ENCODE assay signal across 16 cellular contexts in genomic region chr3:18739098-18739431, GRCh38.
DNase-seq lines count a peak whose midpoint lies in the region; ATAC-seq and TF ChIP-seq lines count a peak whose summit lies in the region.
"Had no signal": no experiment of that assay in that cellular context is flagged by ENCODE, and none has a peak within 500 bp of the region (broad histone marks: within the 10 kb centered on the region; RNA-seq: fewer than 3 reads in every experiment).

No MANE protein-coding gene starts in this region.

- H3K27me3 Mint-ChIP-seq in activated T-cell treated with anti-CD3 and anti-CD28 coated beads, Interleukin-2, amount 50 U/mL, for 72 hours (ENCODE audit: low read depth) = no peaks in the 10 kb centered on the region
- H3K27me3 Mint-ChIP-seq in activated B cell treated with CpG ODN at 0.5 μM for 24 hours = no peaks in the 10 kb centered on the region
- H3K27me3 Mint-ChIP-seq in type B pancreatic cell = no peaks in the 10 kb centered on the region
- H3K27me3 Mint-ChIP-seq: progenitor cell of endocrine pancreas had no signal

- H3K36me3 Mint-ChIP-seq in activated T-cell treated with anti-CD3 and anti-CD28 coated beads, Interleukin-2, amount 50 U/mL, for 72 hours (ENCODE audit: insufficient read depth in 2 of 2) = peaks cover 10 to 11% of the 10 kb centered on the region in 2 donors
- H3K36me3 Mint-ChIP-seq in activated B cell treated with CpG ODN at 0.5 μM for 24 hours (ENCODE audit: low read depth) (no peaks in the 10 kb centered on the region), type B pancreatic cell (no peaks in the 10 kb centered on the region)

- H3K4me3 Mint-ChIP-seq in activated T-cell treated with anti-CD3 and anti-CD28 coated beads, Interleukin-2, amount 50 U/mL, for 72 hours = peak overlapping the region; percentile 83 to 86
- no peak overlapping the region for H3K4me3 Mint-ChIP-seq in activated B cell treated with CpG ODN at 0.5 μM for 24 hours
- no peak overlapping the region for H3K4me3 Mint-ChIP-seq in type B pancreatic cell

- POLR2A ChIA-PET in activated B cell treated with CpG ODN at 0.5 μM for 24 hours (lab: Charles Lee) = interaction anchor here (0.7 kb wide), 1 partner anchor 314 kb away, joined by 3 read pairs; no protein-coding TSS in a partner anchor

- H3K27ac Mint-ChIP-seq in activated T-cell treated with anti-CD3 and anti-CD28 coated beads, Interleukin-2, amount 50 U/mL, for 72 hours = peak overlapping the region; percentile 100
- peak overlapping the region; percentile 19 for H3K27ac Mint-ChIP-seq in activated B cell treated with CpG ODN at 0.5 μM for 24 hours
- no peak overlapping the region for H3K27ac Mint-ChIP-seq in type B pancreatic cell
- H3K27ac Mint-ChIP-seq: progenitor cell of endocrine pancreas had no signal

- TF ChIP-seq CTCF in activated B cell treated with CpG ODN at 0.5 μM for 24 hours (IDR thresholded peaks at IDR 0.05) (no peak), type B pancreatic cell (conservative IDR thresholded peaks at IDR 0.05) (no peak)

- peaks cover 93% of the 10 kb centered on the region for H3K4me1 Mint-ChIP-seq in activated T-cell treated with anti-CD3 and anti-CD28 coated beads, Interleukin-2, amount 50 U/mL, for 72 hours (ENCODE audit: low read depth)
- H3K4me1 Mint-ChIP-seq in activated B cell treated with CpG ODN at 0.5 μM for 24 hours (peaks cover 52% of the 10 kb centered on the region), type B pancreatic cell (ENCODE audit: unreplicated experiment) (no peaks in the 10 kb centered on the region)

- peak; percentile 61 for ATAC-seq in activated T-cell treated with anti-CD3 and anti-CD28 coated beads, Interleukin-2, amount 50 U/mL, for 72 hours (replicated peaks in 1 of 2)
- peak; percentile 34 for ATAC-seq in HG03060 (IDR thresholded peaks at IDR 0.05; ENCODE audit: low read depth, unreplicated experiment)
- no peak for ATAC-seq in activated B cell treated with CpG ODN at 0.5 μM for 24 hours (ENCODE audit: low read depth)
- ATAC-seq in stimulated activated naive CD8-positive, alpha-beta T cell treated with anti-CD3 and anti-CD28 coated beads, Interleukin-15, Interleukin-2, amounts not matched to agents 100 U/mL and 50 U/mL, for 24 hours = peak; percentile 77

- H3K9me3 Mint-ChIP-seq in activated T-cell treated with anti-CD3 and anti-CD28 coated beads, Interleukin-2, amount 50 U/mL, for 72 hours = no peaks in the 10 kb centered on the region
- H3K9me3 Mint-ChIP-seq in activated B cell treated with CpG ODN at 0.5 μM for 24 hours (no peaks in the 10 kb centered on the region), type B pancreatic cell (no peaks in the 10 kb centered on the region)

- peak; percentile 37 to 44 for DNase-seq in activated T-cell treated with anti-CD3 and anti-CD28 coated beads, Interleukin-2, amount 50 U/mL, for 72 hours
- DNase-seq in activated T-cell treated with anti-CD3 and anti-CD28 coated beads for 4 hours (no peak), activated B cell treated with CpG ODN at 0.5 μM for 24 hours (no peak), type B pancreatic cell (ENCODE audit: extremely low spot score, unreplicated experiment) (no peak), GM19240 (ENCODE audit: insufficient read length, low spot score) (no peak)
- DNase-seq in stimulated activated naive CD8-positive, alpha-beta T cell treated with anti-CD3 and anti-CD28 coated beads, Interleukin-15, Interleukin-2, amounts not matched to agents 100 U/mL and 50 U/mL, for 24 hours = no peak
- no peak for DNase-seq in stimulated activated CD4-positive, alpha-beta T cell treated with anti-CD3 and anti-CD28 coated beads, Interleukin-2, amount 100 ng/mL, for 48 hours
- DNase-seq: activated effector memory CD4-positive, alpha-beta T cell treated with Interleukin-2 at 50 U/mL for 16 hours; DMS79; H7; kidney; NCI-H1105 treated with DMSO at 0.1 percent for 48 hours; SHP77 treated with DMSO at 0.1 percent for 48 hours; stimulated activated CD8-positive, alpha-beta memory T cell treated with anti-CD3 and anti-CD28 coated beads, Interleukin-4, amount 100 ng/mL, for 48 hours had no signal

- CTCF ChIA-PET in activated B cell treated with CpG ODN at 0.5 μM for 24 hours (lab: Charles Lee) = no interaction called here

- intact Hi-C loops in activated B cell treated with CpG ODN at 0.5 μM for 24 hours (cut with micrococcal nuclease) = no loop called here

Comparison
In these comparisons a context has a peak if more than half of its experiments do, and no peak if none do; other contexts are left out.
1. DNase-seq: peak in activated T-cell treated with anti-CD3 and anti-CD28 coated beads, Interleukin-2, amount 50 U/mL, for 72 hours (2 of 2); none in activated T-cell treated with anti-CD3 and anti-CD28 coated beads for 4 hours (single experiment), activated B cell treated with CpG ODN at 0.5 μM for 24 hours (single experiment), stimulated activated naive CD8-positive, alpha-beta T cell treated with anti-CD3 and anti-CD28 coated beads, Interleukin-15, Interleukin-2, amounts not matched to agents 100 U/mL and 50 U/mL, for 24 hours (single experiment), stimulated activated CD4-positive, alpha-beta T cell treated with anti-CD3 and anti-CD28 coated beads, Interleukin-2, amount 100 ng/mL, for 48 hours (0 of 2), type B pancreatic cell (single experiment) and GM19240 (single experiment).
2. H3K4me3 Mint-ChIP-seq: peak in activated T-cell treated with anti-CD3 and anti-CD28 coated beads, Interleukin-2, amount 50 U/mL, for 72 hours (2 of 2); none in activated B cell treated with CpG ODN at 0.5 μM for 24 hours (single experiment) and type B pancreatic cell (single experiment).